ENCODE assay signal across 9 cellular contexts in the genomic region with DNA sequence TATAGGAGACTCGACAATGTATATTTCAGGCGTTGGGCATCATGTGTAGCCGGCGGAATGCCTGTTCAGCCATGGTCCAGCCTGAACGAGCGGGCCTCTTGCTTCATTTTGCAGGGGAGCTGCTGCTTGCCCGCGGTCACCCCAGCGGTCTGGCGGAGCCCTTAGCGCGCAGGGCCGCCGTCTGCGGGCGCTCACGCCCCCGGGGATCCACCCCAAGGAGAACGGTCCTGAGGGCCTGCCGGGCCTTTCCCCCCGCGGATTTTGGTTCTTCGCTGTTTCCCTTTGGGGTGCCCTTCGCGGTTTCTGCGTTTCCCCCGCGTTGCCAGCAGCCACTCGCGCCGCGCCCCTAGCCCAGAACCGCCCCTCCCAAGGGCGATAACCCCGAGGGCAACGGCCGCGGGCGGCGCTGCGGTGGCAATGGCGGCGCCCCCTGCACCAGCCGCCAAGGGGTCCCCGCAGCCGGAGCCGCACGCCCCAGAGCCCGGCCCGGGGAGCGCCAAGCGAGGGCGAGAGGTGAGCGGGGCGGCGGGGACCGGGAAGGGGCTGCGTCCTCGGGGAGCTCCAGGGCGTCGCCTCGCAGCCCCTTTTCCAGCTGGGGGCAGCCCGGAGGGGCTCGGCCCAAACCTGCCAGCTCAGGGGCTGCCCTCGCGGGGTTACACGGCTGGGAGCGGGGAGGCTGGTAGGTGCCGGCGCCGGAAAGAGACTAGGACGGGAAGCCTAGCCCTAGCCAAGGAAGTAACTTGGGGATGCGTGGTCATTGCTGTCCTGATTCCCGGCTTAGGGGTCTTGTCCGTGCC. TPM values are rescaled to one million over a fixed set of nuclear protein-coding genes. Genes with fewer than 3 reads are reported as not detected.
A peak's percentile ranks its signal among the peaks of the same experiment; 100 is the strongest.
DNase-seq lines count a peak whose midpoint lies in the region; ATAC-seq and TF ChIP-seq lines count a peak whose summit lies in the region.
"Had no signal": no experiment of that assay in that cellular context is flagged by ENCODE, and none has a peak within 500 bp of the region (broad histone marks: within the 10 kb centered on the region; RNA-seq: fewer than 3 reads in every experiment).

A gene with protein sequence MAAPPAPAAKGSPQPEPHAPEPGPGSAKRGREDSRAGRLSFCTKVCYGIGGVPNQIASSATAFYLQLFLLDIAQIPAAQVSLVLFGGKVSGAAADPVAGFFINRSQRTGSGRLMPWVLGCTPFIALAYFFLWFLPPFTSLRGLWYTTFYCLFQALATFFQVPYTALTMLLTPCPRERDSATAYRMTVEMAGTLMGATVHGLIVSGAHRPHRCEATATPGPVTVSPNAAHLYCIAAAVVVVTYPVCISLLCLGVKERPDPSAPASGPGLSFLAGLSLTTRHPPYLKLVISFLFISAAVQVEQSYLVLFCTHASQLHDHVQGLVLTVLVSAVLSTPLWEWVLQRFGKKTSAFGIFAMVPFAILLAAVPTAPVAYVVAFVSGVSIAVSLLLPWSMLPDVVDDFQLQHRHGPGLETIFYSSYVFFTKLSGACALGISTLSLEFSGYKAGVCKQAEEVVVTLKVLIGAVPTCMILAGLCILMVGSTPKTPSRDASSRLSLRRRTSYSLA (plus strand): TSS at position 406 of the 797 bp plus-strand sequence. CDS start 12 bp downstream, at position 418.

- H3K27me3 Mint-ChIP-seq in T-cell, result peaks cover 21 to 40% of the 10 kb centered on the region in 2 donors
- peaks cover 14% of the 10 kb centered on the region for H3K27me3 Mint-ChIP-seq in glutamatergic neuron (ENCODE audit: unreplicated experiment)

- peak within 1 kb of the TSS; percentile 51 for H2AFZ ChIP-seq in osteoblast (ENCODE audit: low read length)

- H4K20me1 ChIP-seq in osteoblast (ENCODE audit: insufficient read depth, low read length), result no peaks in the 10 kb centered on the region

- H3K36me3 Mint-ChIP-seq in T-cell (no peaks in the 10 kb centered on the region), glutamatergic neuron (ENCODE audit: unreplicated experiment) (no peaks in the 10 kb centered on the region)
- H3K36me3 Mint-ChIP-seq: activated naive CD4-positive, alpha-beta T cell treated with anti-CD3 and anti-CD28 coated beads, Interleukin-2, amount 50 U/mL, for 24 hours had no signal

- TF ChIP-seq CTCF in glutamatergic neuron (IDR thresholded peaks at IDR 0.05; ENCODE audit: partially characterized antibody, unreplicated experiment) (no peak), osteoblast (IDR thresholded peaks at IDR 0.05; ENCODE audit: extremely low read depth, low read depth, low read length) (no peak)

- H3K4me1 Mint-ChIP-seq in T-cell, result peaks cover 0 to 9% (median 3%) of the 10 kb centered on the region in 3 donors
- H3K4me1 Mint-ChIP-seq in glutamatergic neuron (ENCODE audit: low read depth, unreplicated experiment), result no peaks in the 10 kb centered on the region

- H3K9me3 Mint-ChIP-seq in T-cell (no peaks in the 10 kb centered on the region), glutamatergic neuron (ENCODE audit: unreplicated experiment) (peaks cover 8% of the 10 kb centered on the region)
- H3K9me3 Mint-ChIP-seq: activated naive CD4-positive, alpha-beta T cell treated with anti-CD3 and anti-CD28 coated beads, Interleukin-2, amount 50 U/mL, for 24 hours had no signal

- H3K27ac Mint-ChIP-seq in T-cell, result no peak within 1 kb of the TSS
- no peak within 1 kb of the TSS for H3K27ac Mint-ChIP-seq in glutamatergic neuron (ENCODE audit: unreplicated experiment)
- H3K27ac Mint-ChIP-seq: activated naive CD4-positive, alpha-beta T cell treated with anti-CD3 and anti-CD28 coated beads, Interleukin-2, amount 50 U/mL, for 24 hours had no signal

- peak within 1 kb of the TSS; percentile 84 for H3K4me2 ChIP-seq in osteoblast (ENCODE audit: insufficient read depth, low read length)

- no peaks in the 10 kb centered on the region for H3K9me3 ChIP-seq in osteoblast (ENCODE audit: low read depth, low read length)

- H3K4me1 ChIP-seq in osteoblast (ENCODE audit: insufficient read depth, low read length), result peaks cover 10% of the 10 kb centered on the region

- CTCF ChIA-PET in T-cell (lab: Charles Lee), result no interaction called here

- no peak within 1 kb of the TSS for H3K27ac ChIP-seq in osteoblast (ENCODE audit: low read depth, low read length)

- peak; percentile 19 to 29 (median 21) for ATAC-seq in T-cell (replicated peaks in 1 of 4)
- no peak for ATAC-seq in HG03342 (IDR thresholded peaks at IDR 0.05; ENCODE audit: unreplicated experiment)
- no peak for ATAC-seq in HG02571 (IDR thresholded peaks at IDR 0.05; ENCODE audit: unreplicated experiment)

- peak; percentile 33 for DNase-seq in CMK (ENCODE audit: low read depth)
- DNase-seq in T-cell, result no peak
- peak; percentile 34 for DNase-seq in glutamatergic neuron
- peak; percentile 88 for DNase-seq in osteoblast (ENCODE audit: insufficient read length, low spot score, missing footprints)
- no peak for DNase-seq in NCI-H2029 (lab: John Stamatoyannopoulos, UW)
- DNase-seq in DMS79 (lab: John Stamatoyannopoulos, UW), result no peak

- no peaks in the 10 kb centered on the region for H3K27me3 ChIP-seq in osteoblast (ENCODE audit: insufficient read depth, low read length)

- H3K36me3 ChIP-seq in osteoblast (ENCODE audit: insufficient read depth, low read length), result no peaks in the 10 kb centered on the region

- POLR2A ChIA-PET in T-cell (lab: Charles Lee), result no interaction called here

- peak within 1 kb of the TSS in 1 of 3 donors; percentile 19 for H3K4me3 Mint-ChIP-seq in T-cell
- H3K4me3 Mint-ChIP-seq in glutamatergic neuron (ENCODE audit: unreplicated experiment), result peak within 1 kb of the TSS; percentile 68
- H3K4me3 Mint-ChIP-seq: activated naive CD4-positive, alpha-beta T cell treated with anti-CD3 and anti-CD28 coated beads, Interleukin-2, amount 50 U/mL, for 24 hours had no signal

- H3K4me3 ChIP-seq in osteoblast (ENCODE audit: insufficient read depth, low read length), result peak within 1 kb of the TSS; percentile 70

- H3K79me2 ChIP-seq in osteoblast (ENCODE audit: insufficient read depth, low read length), result no peaks in the 10 kb centered on the region

RNA-seq across cellular contexts. Expression of the gene that starts here (rescaled TPM):
- total RNA-seq in T-cell, result under 1 TPM in 3 of 5 donors, not detected in 2; 0.19 to 0.29 (median 0.21) TPM
- 0.29 TPM for total RNA-seq in glutamatergic neuron (ENCODE audit: unreplicated experiment)
- total RNA-seq in osteoblast, result 0.36 TPM in 1 of 2 replicates, not detected in the other

Comparison
In these comparisons a context has a peak if more than half of its experiments do, and no peak if none do; other contexts are left out.
1. Peak in ATAC-seq in T-cell; RNA of the gene not detected or under 1 TPM.
2. Peak in DNase-seq in glutamatergic neuron; RNA of the gene not detected or under 1 TPM.
3. Peak in DNase-seq, H3K4me3 ChIP-seq and H3K4me2 ChIP-seq in osteoblast; RNA of the gene not detected or under 1 TPM.